In the genomic region with DNA sequence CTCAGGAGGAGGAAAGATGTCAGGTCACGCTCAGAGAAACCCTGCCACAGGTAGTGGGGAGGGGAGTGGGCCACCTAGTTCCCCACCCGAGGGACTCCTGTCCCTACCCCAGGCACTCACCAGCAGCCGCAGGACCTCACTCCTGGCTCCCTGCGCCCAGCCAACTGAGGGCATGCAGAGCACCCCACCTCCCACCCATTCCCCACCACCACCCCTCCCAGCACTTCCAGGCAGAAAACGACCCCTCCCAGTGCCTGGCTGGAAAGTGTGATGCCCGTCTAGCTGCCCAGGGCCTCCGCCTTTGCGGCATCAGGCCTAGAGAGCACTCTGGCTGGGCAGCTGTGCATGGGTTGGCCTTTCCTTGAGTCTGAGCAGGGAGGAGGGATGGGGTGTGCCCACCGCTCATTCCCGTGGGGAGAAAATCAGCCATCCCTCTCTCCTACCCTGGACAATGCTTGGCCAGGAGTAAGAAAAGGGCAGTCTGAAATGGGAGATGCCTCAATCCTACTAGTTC, we compare ENCODE assay signal across 14 cellular contexts. TPM values are rescaled to one million over a fixed set of nuclear protein-coding genes. Genes with fewer than 3 reads are reported as not detected.
"Had no signal": no experiment of that assay in that cellular context is flagged by ENCODE, and none has a peak within 500 bp of the region (broad histone marks: within the 10 kb centered on the region; RNA-seq: fewer than 3 reads in every experiment).

No MANE protein-coding gene starts in this region.

- H3K36me3 Mint-ChIP-seq: memory B cell; natural killer cell treated with Interleukin-12 subunit alpha and Interleukin-12 subunit beta and Interleukin-15 and Interleukin-18, amount 100 ng/mL, for 72 hours had no signal

- DNase-seq: activated CD4-positive, alpha-beta T cell treated with anti-CD3 and anti-CD28 coated beads for 4 hours; activated naive CD4-positive, alpha-beta T cell treated with anti-CD3 and anti-CD28 coated beads for 36 hours; erythroblast; glutamatergic neuron; left colon; thyroid gland had no signal

- H3K27me3 Mint-ChIP-seq: activated T-helper 17 cell treated with anti-CD3 and anti-CD28 coated beads, Interleukin-2, amount 50 U/mL, for 72 hours; central memory CD8-positive, alpha-beta T cell; memory B cell; natural killer cell treated with Interleukin-12 subunit alpha and Interleukin-12 subunit beta and Interleukin-15 and Interleukin-18, amount 100 ng/mL, for 72 hours had no signal

- H3K9me3 ChIP-seq: thyroid gland had no signal

- H3K9me3 Mint-ChIP-seq: activated naive CD4-positive, alpha-beta T cell treated with anti-CD3 and anti-CD28 coated beads for 36 hours; activated T-helper 17 cell treated with anti-CD3 and anti-CD28 coated beads, Interleukin-2, amount 50 U/mL, for 72 hours; central memory CD8-positive, alpha-beta T cell; memory B cell; natural killer cell treated with Interleukin-12 subunit alpha and Interleukin-12 subunit beta and Interleukin-15 and Interleukin-18, amount 100 ng/mL, for 72 hours had no signal

- ATAC-seq: activated T-helper 17 cell treated with anti-CD3 and anti-CD28 coated beads, Interleukin-2, amount 50 U/mL, for 72 hours; left colon; natural killer cell treated with Interleukin-12 subunit alpha and Interleukin-12 subunit beta and Interleukin-15 and Interleukin-18, amount 100 ng/mL, for 72 hours had no signal

- H3K4me3 ChIP-seq: thyroid gland had no signal

- H3K36me3 ChIP-seq: thyroid gland had no signal

- H3K27me3 ChIP-seq: thyroid gland had no signal

- H3K27ac Mint-ChIP-seq: activated naive CD4-positive, alpha-beta T cell treated with anti-CD3 and anti-CD28 coated beads for 36 hours; memory B cell; natural killer cell treated with Interleukin-12 subunit alpha and Interleukin-12 subunit beta and Interleukin-15 and Interleukin-18, amount 100 ng/mL, for 72 hours had no signal

- H3K4me3 Mint-ChIP-seq: activated naive CD4-positive, alpha-beta T cell treated with anti-CD3 and anti-CD28 coated beads for 36 hours; central memory CD8-positive, alpha-beta T cell; memory B cell; natural killer cell treated with Interleukin-12 subunit alpha and Interleukin-12 subunit beta and Interleukin-15 and Interleukin-18, amount 100 ng/mL, for 72 hours had no signal

RNA-seq across cellular contexts. Expression of gene C10orf105, which starts 1.4 kb away (rescaled TPM):
- total RNA-seq: fibroblast of villous mesenchyme; natural killer cell treated with Interleukin-12 subunit alpha and Interleukin-12 subunit beta and Interleukin-15 and Interleukin-18, amount 100 ng/mL, for 72 hours; osteocyte; SK-MEL-5; skeletal muscle tissue; thyroid gland had no signal
